In genomic region chr20:47196091-47197081, GRCh38 we compare ENCODE assay signal across 8 cellular contexts.
DNase-seq lines count a peak whose midpoint lies in the region; ATAC-seq, FAIRE-seq and TF ChIP-seq lines count a peak whose summit lies in the region.

No MANE protein-coding gene starts in this region.

- H3K4me3 Mint-ChIP-seq in Caco-2 (ENCODE audit: unreplicated experiment): peak overlapping the region; percentile 1

- CTCF ChIA-PET in Caco-2 (lab: Charles Lee) (interaction anchor here (0.6 to 1.5 kb wide), 23 partner anchors 9 to 446 kb away, joined by 3 to 56 read pairs (median 5); partner anchors contain the start of genes NCOA3 and ZMYND8), endothelial cell of umbilical vein (lab: Charles Lee) (interaction anchor here (0.5 to 7.0 kb wide), 40 partner anchors 9 to 1423 kb away, joined by 3 to 83 read pairs (median 4); partner anchors contain the start of gene NCOA3)

- H3K9ac ChIP-seq in NT2/D1 (ENCODE audit: insufficient read length, low read depth) (no peak overlapping the region), endothelial cell of umbilical vein (replicated peaks; ENCODE audit: extremely low read depth, insufficient read depth, low read length) (no peak overlapping the region), mucosa of stomach (ENCODE audit: low read length) (peak overlapping the region; percentile 20)

- H3K27me3 ChIP-seq in Caco-2 (replicated peaks; ENCODE audit: control insufficient read depth, insufficient read depth, low read length): no peaks in the 10 kb centered on the region
- H3K27me3 ChIP-seq in NT2/D1 (ENCODE audit: insufficient read depth, insufficient read length): peaks cover 4% of the 10 kb centered on the region
- H3K27me3 ChIP-seq in endothelial cell of umbilical vein (ENCODE audit: control insufficient read depth in 2 of 2, insufficient read depth in 2 of 2, low read length in 2 of 2): peaks cover 0 to 2% of the 10 kb centered on the region in 2 experiments
- no peaks in the 10 kb centered on the region for H3K27me3 ChIP-seq in mucosa of stomach (ENCODE audit: control insufficient read depth, insufficient read depth, low read length)

- peak overlapping the region; percentile 44 for H3K27ac Mint-ChIP-seq in Caco-2 (ENCODE audit: unreplicated experiment)

- intact Hi-C loops in Caco-2 (cut with micrococcal nuclease; ENCODE audit: unreplicated experiment): loop anchor here (1.0 to 5.0 kb wide), 5 partner anchors 76 to 466 kb away; partner anchors contain the start of gene NCOA3
- intact Hi-C loops in endothelial cell of umbilical vein (cut with micrococcal nuclease): loop anchor here (1.0 to 5.0 kb wide), 7 partner anchors 77 to 1426 kb away; no protein-coding TSS in a partner anchor

- H4K20me1 ChIP-seq in endothelial cell of umbilical vein (replicated peaks; ENCODE audit: control insufficient read depth, extremely low read depth, insufficient read depth, low read length): no peaks in the 10 kb centered on the region

- peak; percentile 50 for ATAC-seq in HG02885 (IDR thresholded peaks at IDR 0.05; ENCODE audit: poor library complexity, unreplicated experiment)
- ATAC-seq in HG03378 (IDR thresholded peaks at IDR 0.05; ENCODE audit: unreplicated experiment): no peak

- FAIRE-seq in endothelial cell of umbilical vein (lab: Jason Lieb, UNC): peak; percentile 75

- TF ChIP-seq POLR2A in endothelial cell of umbilical vein (IDR thresholded peaks at IDR 0.05; ENCODE audit: low read depth, low read length): no peak

- no peaks in the 10 kb centered on the region for H3K9me3 Mint-ChIP-seq in Caco-2 (ENCODE audit: unreplicated experiment)

- H3K36me3 ChIP-seq in Caco-2 (ENCODE audit: control insufficient read depth, insufficient read depth, low read length) (no peaks in the 10 kb centered on the region), NT2/D1 (ENCODE audit: insufficient read depth, insufficient read length, low read length) (no peaks in the 10 kb centered on the region), endothelial cell of umbilical vein (ENCODE audit: control insufficient read depth in 2 of 2, extremely low read depth in 1 of 2, insufficient read depth in 2 of 2, low read length in 2 of 2) (no peaks in the 10 kb centered on the region), mucosa of stomach (ENCODE audit: control insufficient read depth, insufficient read depth, low read length) (no peaks in the 10 kb centered on the region)

- H3K36me3 Mint-ChIP-seq in Caco-2 (ENCODE audit: insufficient read depth, unreplicated experiment): peaks cover 15% of the 10 kb centered on the region

- peak overlapping the region; percentile 70 for H2AFZ ChIP-seq in endothelial cell of umbilical vein (ENCODE audit: low read depth, low read length)

- H3K4me1 Mint-ChIP-seq in Caco-2 (ENCODE audit: low read depth, unreplicated experiment): peaks cover 27% of the 10 kb centered on the region

- no TSS peak for BruUV-seq in Caco-2 (replicated peaks; lab: Mats Ljungman, UMichigan)
- BruUV-seq in endothelial cell of umbilical vein (replicated peaks; lab: Mats Ljungman, UMichigan): no TSS peak

- POLR2A ChIA-PET in Caco-2 (lab: Charles Lee): interaction anchor here (1.0 kb wide), 1 partner anchor 188 kb away, joined by 3 read pairs; no protein-coding TSS in a partner anchor
- POLR2A ChIA-PET in endothelial cell of umbilical vein (lab: Charles Lee): interaction anchor here (0.6 kb wide), 1 partner anchor 45 kb away, joined by 9 read pairs; no protein-coding TSS in a partner anchor

- no peaks in the 10 kb centered on the region for H3K79me2 ChIP-seq in endothelial cell of umbilical vein (ENCODE audit: control insufficient read depth, insufficient read depth, low read length)

- H3K9me1 ChIP-seq in endothelial cell of umbilical vein (replicated peaks; ENCODE audit: control insufficient read depth, extremely low read depth, insufficient read depth, low read length): no peaks in the 10 kb centered on the region

- no peak overlapping the region for H3K27ac ChIP-seq in endothelial cell of umbilical vein (ENCODE audit: insufficient read depth, low read depth, low read length)

- TF ChIP-seq CTCF in Caco-2 (IDR thresholded peaks at IDR 0.05; ENCODE audit: insufficient read depth in 1 of 2, low read depth in 1 of 2, low read length in 1 of 2, severe bottlenecking in 1 of 2, unreplicated experiment in 1 of 2) (peak; percentile 100), endothelial cell of umbilical vein (IDR thresholded peaks at IDR 0.05; ENCODE audit: extremely low read depth in 1 of 2, insufficient read depth in 1 of 2, low read depth in 1 of 2, low read length in 2 of 2) (peak; percentile 95 to 98)

- H3K4me3 ChIP-seq in Caco-2 (ENCODE audit: low read depth, low read length) (no peak overlapping the region), NT2/D1 (ENCODE audit: insufficient read length, low read depth) (no peak overlapping the region), endothelial cell of umbilical vein (replicated peaks in 1 of 3; ENCODE audit: insufficient read depth in 1 of 3, low read depth in 1 of 3, low read length in 3 of 3) (no peak overlapping the region), mucosa of stomach (ENCODE audit: low read length) (no peak overlapping the region)

- no peaks in the 10 kb centered on the region for H3K27me3 Mint-ChIP-seq in Caco-2 (ENCODE audit: insufficient read depth, unreplicated experiment)

- H3K4me2 ChIP-seq in endothelial cell of umbilical vein (ENCODE audit: insufficient read depth, low read length): peak overlapping the region; percentile 43

- peaks cover 25% of the 10 kb centered on the region for H3K4me1 ChIP-seq in Caco-2
- H3K4me1 ChIP-seq in NT2/D1 (ENCODE audit: insufficient read depth, insufficient read length): peaks cover 3% of the 10 kb centered on the region
- peaks cover 3% of the 10 kb centered on the region for H3K4me1 ChIP-seq in endothelial cell of umbilical vein (ENCODE audit: control insufficient read depth, extremely low read depth, insufficient read depth, low read length)
- H3K4me1 ChIP-seq in mucosa of stomach (ENCODE audit: control insufficient read depth, insufficient read depth, low read length): peaks cover 11% of the 10 kb centered on the region

- dilution Hi-C loops in endothelial cell of umbilical vein (cut with MboI; ENCODE audit: extremely low pct_ligation_motif_present, low sequenced_read_pairs): no loop called here

- H3K9me3 ChIP-seq in Caco-2: no peaks in the 10 kb centered on the region
- H3K9me3 ChIP-seq in NT2/D1 (ENCODE audit: insufficient read depth, low read length): no peaks in the 10 kb centered on the region
- no peaks in the 10 kb centered on the region for H3K9me3 ChIP-seq in endothelial cell of umbilical vein (replicated peaks; ENCODE audit: control insufficient read depth, insufficient read depth, low read length)
- no peaks in the 10 kb centered on the region for H3K9me3 ChIP-seq in mucosa of stomach (ENCODE audit: control insufficient read depth, low read length)

- DNase-seq in Caco-2 (peak; percentile 90 to 95), NT2/D1 (ENCODE audit: low read depth, low spot score) (peak; percentile 55), endothelial cell of umbilical vein (ENCODE audit: low read depth, low spot score) (peak; percentile 63)
- DNase-seq in activated CD8-positive, alpha-beta memory T cell treated with anti-CD3 and anti-CD28 coated beads, Interleukin-2, amount 50 U/mL, for 24 hours (ENCODE audit: extremely low read depth): peak; percentile 39
- peak; percentile 90 for DNase-seq in stimulated activated CD8-positive, alpha-beta memory T cell treated with anti-CD3 and anti-CD28 coated beads, Interleukin-4, amount 100 ng/mL, for 48 hours

TF ChIP-seq in endothelial cell of umbilical vein, 7 proteins besides CTCF, POLR2A, EP300 and RAD21:
- TF ChIP-seq POLR2AphosphoS5 (IDR thresholded peaks at IDR 0.05; ENCODE audit: insufficient read depth, low read depth, low read length): no peak
- TF ChIP-seq GATA2 (IDR thresholded peaks at IDR 0.05; ENCODE audit: insufficient read depth, insufficient read length, low read depth, low read length): no peak
- TF ChIP-seq MYC (IDR thresholded peaks at IDR 0.05; ENCODE audit: low read depth, low read length): no peak
- TF ChIP-seq EZH2 (IDR thresholded peaks at IDR 0.05; ENCODE audit: borderline replicate concordance, low read depth, low read length, severe bottlenecking): no peak
- TF ChIP-seq FOS (IDR thresholded peaks at IDR 0.05; ENCODE audit: borderline replicate concordance, insufficient read depth, low read length): no peak
- no peak for TF ChIP-seq JUN (IDR thresholded peaks at IDR 0.05; ENCODE audit: borderline replicate concordance, insufficient read depth, insufficient read length, low read depth)
- no peak for TF ChIP-seq MAX (IDR thresholded peaks at IDR 0.05; ENCODE audit: insufficient read depth, insufficient read length)

Comparison
In these comparisons a context has a peak if more than half of its experiments do, and no peak if none do; other contexts are left out.
1. DNase-seq: peak in every context shown above with its lines; median percentile 92 in Caco-2; 90 in stimulated activated CD8-positive, alpha-beta memory T cell treated with anti-CD3 and anti-CD28 coated beads, Interleukin-4, amount 100 ng/mL, for 48 hours; 63 in endothelial cell of umbilical vein; 55 in NT2/D1; 39 in activated CD8-positive, alpha-beta memory T cell treated with anti-CD3 and anti-CD28 coated beads, Interleukin-2, amount 50 U/mL, for 24 hours.